Comparison of ENCODE assay signal across 7 cellular contexts in genomic region chrX:152028611-152029010, GRCh38. TPM values are rescaled to one million over a fixed set of nuclear protein-coding genes. Genes with fewer than 3 reads are reported as not detected.
"Had no signal": no experiment of that assay in that cellular context is flagged by ENCODE, and none has a peak within 500 bp of the region (broad histone marks: within the 10 kb centered on the region; RNA-seq: fewer than 3 reads in every experiment).

No MANE protein-coding gene starts in this region.

- H2AFZ ChIP-seq: GM23338 had no signal

- H3K4me3 Mint-ChIP-seq: GM23338, H9, IgD-negative memory B cell had no signal

- FAIRE-seq: H1, H54, HTR-8/SVneo had no signal

- H3K27me3 Mint-ChIP-seq: IgD-negative memory B cell had no signal

- H3K4me1 Mint-ChIP-seq: GM23338, H9, IgD-negative memory B cell had no signal

- H3K4me3 ChIP-seq: GM23338 had no signal

- H3K4me2 ChIP-seq: GM23338 had no signal

- H3K36me3 Mint-ChIP-seq: IgD-negative memory B cell had no signal

- DNase-seq: H9, HCEC 1CT had no signal

- H3K27ac Mint-ChIP-seq: GM23338, H9 had no signal

RNA-seq across cellular contexts. Expression of gene GABRE, which starts 54.1 kb away (rescaled TPM):
- polyA plus RNA-seq: IgD-negative memory B cell had no signal
